1 cellular context compared by ENCODE assay signal in the genomic region with DNA sequence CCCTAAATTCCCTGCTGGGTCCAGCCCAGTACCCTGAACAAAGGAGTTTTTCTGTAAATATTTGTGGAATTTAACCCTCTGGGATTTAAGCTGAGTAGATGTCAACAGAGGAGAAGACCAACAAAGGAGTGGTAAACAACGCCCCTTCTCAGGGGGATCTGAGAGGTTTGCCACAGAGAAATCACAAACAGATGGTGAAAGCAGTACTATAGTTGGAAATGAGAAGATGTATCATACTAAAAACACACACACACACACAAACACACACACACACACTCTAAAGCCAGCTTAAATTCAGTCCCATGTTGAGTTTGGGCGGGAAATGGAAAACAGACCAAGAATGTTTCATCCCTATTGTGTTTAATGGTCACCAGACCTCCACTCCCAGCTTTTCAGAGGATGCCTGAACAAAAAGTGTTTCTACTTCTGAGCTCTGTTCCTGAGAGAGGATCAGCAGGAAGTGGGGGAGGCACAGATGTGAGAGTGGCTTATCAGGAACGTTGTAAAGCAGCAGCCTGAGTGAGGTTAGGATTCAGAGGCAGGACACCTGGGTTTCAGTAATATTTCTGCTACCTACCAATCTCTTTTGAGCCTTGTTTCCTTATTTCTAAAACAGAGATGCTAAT.
A peak's percentile ranks its signal among the peaks of the same experiment; 100 is the strongest.
TF ChIP-seq lines count a peak whose summit lies in the region.

No MANE protein-coding gene starts in this region.

TF ChIP-seq in H1, 55 proteins besides CTCF, POLR2A, EP300 and RAD21:
- TF ChIP-seq SP2 (IDR thresholded peaks at IDR 0.05; ENCODE audit: low read length) (no peak), EZH2 (IDR thresholded peaks at IDR 0.05; ENCODE audit: low read depth, low read length, severe bottlenecking) (no peak), KDM5A (IDR thresholded peaks at IDR 0.05; ENCODE audit: low read length) (no peak), RFX5 (IDR thresholded peaks at IDR 0.05; ENCODE audit: borderline replicate concordance, low read depth, low read length) (no peak), POLR2AphosphoS5 (IDR thresholded peaks at IDR 0.05; ENCODE audit: low read depth, low read length) (no peak), RBBP5 (IDR thresholded peaks at IDR 0.05; ENCODE audit: borderline replicate concordance, low read depth, low read length) (0 out of 2 replicates have a peak, but pooled peaks have one; percentile 62), SUZ12 (IDR thresholded peaks at IDR 0.05; ENCODE audit: low read length) (no peak), CBX5 (IDR thresholded peaks at IDR 0.05; ENCODE audit: low read depth, low read length) (no peak), TEAD4 (IDR thresholded peaks at IDR 0.05; ENCODE audit: low read depth, low read length) (peak; percentile 71; the same call in 1 of the 2 replicates)
- TF ChIP-seq, protein P1, sequence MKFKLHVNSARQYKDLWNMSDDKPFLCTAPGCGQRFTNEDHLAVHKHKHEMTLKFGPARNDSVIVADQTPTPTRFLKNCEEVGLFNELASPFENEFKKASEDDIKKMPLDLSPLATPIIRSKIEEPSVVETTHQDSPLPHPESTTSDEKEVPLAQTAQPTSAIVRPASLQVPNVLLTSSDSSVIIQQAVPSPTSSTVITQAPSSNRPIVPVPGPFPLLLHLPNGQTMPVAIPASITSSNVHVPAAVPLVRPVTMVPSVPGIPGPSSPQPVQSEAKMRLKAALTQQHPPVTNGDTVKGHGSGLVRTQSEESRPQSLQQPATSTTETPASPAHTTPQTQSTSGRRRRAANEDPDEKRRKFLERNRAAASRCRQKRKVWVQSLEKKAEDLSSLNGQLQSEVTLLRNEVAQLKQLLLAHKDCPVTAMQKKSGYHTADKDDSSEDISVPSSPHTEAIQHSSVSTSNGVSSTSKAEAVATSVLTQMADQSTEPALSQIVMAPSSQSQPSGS (IDR thresholded peaks at IDR 0.05; ENCODE audit: low read length): no peak
- TF ChIP-seq, protein P2, sequence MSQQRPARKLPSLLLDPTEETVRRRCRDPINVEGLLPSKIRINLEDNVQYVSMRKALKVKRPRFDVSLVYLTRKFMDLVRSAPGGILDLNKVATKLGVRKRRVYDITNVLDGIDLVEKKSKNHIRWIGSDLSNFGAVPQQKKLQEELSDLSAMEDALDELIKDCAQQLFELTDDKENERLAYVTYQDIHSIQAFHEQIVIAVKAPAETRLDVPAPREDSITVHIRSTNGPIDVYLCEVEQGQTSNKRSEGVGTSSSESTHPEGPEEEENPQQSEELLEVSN (IDR thresholded peaks at IDR 0.05): peak; percentile 71; the same call in 1 of the 2 replicates
- TF ChIP-seq, protein P3, sequence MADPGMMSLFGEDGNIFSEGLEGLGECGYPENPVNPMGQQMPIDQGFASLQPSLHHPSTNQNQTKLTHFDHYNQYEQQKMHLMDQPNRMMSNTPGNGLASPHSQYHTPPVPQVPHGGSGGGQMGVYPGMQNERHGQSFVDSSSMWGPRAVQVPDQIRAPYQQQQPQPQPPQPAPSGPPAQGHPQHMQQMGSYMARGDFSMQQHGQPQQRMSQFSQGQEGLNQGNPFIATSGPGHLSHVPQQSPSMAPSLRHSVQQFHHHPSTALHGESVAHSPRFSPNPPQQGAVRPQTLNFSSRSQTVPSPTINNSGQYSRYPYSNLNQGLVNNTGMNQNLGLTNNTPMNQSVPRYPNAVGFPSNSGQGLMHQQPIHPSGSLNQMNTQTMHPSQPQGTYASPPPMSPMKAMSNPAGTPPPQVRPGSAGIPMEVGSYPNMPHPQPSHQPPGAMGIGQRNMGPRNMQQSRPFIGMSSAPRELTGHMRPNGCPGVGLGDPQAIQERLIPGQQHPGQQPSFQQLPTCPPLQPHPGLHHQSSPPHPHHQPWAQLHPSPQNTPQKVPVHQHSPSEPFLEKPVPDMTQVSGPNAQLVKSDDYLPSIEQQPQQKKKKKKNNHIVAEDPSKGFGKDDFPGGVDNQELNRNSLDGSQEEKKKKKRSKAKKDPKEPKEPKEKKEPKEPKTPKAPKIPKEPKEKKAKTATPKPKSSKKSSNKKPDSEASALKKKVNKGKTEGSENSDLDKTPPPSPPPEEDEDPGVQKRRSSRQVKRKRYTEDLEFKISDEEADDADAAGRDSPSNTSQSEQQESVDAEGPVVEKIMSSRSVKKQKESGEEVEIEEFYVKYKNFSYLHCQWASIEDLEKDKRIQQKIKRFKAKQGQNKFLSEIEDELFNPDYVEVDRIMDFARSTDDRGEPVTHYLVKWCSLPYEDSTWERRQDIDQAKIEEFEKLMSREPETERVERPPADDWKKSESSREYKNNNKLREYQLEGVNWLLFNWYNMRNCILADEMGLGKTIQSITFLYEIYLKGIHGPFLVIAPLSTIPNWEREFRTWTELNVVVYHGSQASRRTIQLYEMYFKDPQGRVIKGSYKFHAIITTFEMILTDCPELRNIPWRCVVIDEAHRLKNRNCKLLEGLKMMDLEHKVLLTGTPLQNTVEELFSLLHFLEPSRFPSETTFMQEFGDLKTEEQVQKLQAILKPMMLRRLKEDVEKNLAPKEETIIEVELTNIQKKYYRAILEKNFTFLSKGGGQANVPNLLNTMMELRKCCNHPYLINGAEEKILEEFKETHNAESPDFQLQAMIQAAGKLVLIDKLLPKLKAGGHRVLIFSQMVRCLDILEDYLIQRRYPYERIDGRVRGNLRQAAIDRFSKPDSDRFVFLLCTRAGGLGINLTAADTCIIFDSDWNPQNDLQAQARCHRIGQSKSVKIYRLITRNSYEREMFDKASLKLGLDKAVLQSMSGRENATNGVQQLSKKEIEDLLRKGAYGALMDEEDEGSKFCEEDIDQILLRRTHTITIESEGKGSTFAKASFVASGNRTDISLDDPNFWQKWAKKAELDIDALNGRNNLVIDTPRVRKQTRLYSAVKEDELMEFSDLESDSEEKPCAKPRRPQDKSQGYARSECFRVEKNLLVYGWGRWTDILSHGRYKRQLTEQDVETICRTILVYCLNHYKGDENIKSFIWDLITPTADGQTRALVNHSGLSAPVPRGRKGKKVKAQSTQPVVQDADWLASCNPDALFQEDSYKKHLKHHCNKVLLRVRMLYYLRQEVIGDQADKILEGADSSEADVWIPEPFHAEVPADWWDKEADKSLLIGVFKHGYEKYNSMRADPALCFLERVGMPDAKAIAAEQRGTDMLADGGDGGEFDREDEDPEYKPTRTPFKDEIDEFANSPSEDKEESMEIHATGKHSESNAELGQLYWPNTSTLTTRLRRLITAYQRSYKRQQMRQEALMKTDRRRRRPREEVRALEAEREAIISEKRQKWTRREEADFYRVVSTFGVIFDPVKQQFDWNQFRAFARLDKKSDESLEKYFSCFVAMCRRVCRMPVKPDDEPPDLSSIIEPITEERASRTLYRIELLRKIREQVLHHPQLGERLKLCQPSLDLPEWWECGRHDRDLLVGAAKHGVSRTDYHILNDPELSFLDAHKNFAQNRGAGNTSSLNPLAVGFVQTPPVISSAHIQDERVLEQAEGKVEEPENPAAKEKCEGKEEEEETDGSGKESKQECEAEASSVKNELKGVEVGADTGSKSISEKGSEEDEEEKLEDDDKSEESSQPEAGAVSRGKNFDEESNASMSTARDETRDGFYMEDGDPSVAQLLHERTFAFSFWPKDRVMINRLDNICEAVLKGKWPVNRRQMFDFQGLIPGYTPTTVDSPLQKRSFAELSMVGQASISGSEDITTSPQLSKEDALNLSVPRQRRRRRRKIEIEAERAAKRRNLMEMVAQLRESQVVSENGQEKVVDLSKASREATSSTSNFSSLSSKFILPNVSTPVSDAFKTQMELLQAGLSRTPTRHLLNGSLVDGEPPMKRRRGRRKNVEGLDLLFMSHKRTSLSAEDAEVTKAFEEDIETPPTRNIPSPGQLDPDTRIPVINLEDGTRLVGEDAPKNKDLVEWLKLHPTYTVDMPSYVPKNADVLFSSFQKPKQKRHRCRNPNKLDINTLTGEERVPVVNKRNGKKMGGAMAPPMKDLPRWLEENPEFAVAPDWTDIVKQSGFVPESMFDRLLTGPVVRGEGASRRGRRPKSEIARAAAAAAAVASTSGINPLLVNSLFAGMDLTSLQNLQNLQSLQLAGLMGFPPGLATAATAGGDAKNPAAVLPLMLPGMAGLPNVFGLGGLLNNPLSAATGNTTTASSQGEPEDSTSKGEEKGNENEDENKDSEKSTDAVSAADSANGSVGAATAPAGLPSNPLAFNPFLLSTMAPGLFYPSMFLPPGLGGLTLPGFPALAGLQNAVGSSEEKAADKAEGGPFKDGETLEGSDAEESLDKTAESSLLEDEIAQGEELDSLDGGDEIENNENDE (IDR thresholded peaks at IDR 0.05; ENCODE audit: insufficient replicate concordance, low read length): peak; percentile 22
TF ChIP-seq in H1: peak in this region for 4.
